ENCODE assay signal across 21 cellular contexts in genomic region chr2:62109554-62109953, GRCh38.
"Had no signal": no experiment of that assay in that cellular context is flagged by ENCODE, and none has a peak within 500 bp of the region (broad histone marks: within the 10 kb centered on the region; RNA-seq: fewer than 3 reads in every experiment).

No MANE protein-coding gene starts in this region.

- H3K9me3 ChIP-seq: left ventricle myocardium inferior, mucosa of descending colon, ovary, right atrium auricular region, suprapubic skin, thoracic aorta, tibial artery, vagina had no signal

- H3K36me3 ChIP-seq: left ventricle myocardium inferior, ovary, right atrium auricular region, suprapubic skin, thoracic aorta, tibial artery, vagina had no signal

- H3K4me3 ChIP-seq: left ventricle myocardium inferior, lung, mucosa of descending colon, ovary, right atrium auricular region, skin epidermis, suprapubic skin, thoracic aorta, tibial artery, vagina had no signal

- ATAC-seq: mucosa of descending colon; naive thymus-derived CD4-positive, alpha-beta T cell; natural killer cell treated with Interleukin-12 subunit alpha and Interleukin-12 subunit beta and Interleukin-15 and Interleukin-18, amount 100 ng/mL, for 72 hours; sciatic nerve had no signal

- H3K27me3 ChIP-seq: ovary, right atrium auricular region, suprapubic skin, tibial artery, vagina had no signal

- DNase-seq: islet precursor cell; left ventricle myocardium inferior; midbrain; mucosa of descending colon; naive thymus-derived CD4-positive, alpha-beta T cell; ovary; stimulated activated CD4-positive, alpha-beta T cell treated with anti-CD3 and anti-CD28 coated beads, Interleukin-12 subunit alpha, Interleukin-12 subunit beta, amount 100 ng/mL, for 4 hours; stimulated activated CD4-positive, alpha-beta T cell treated with anti-CD3 and anti-CD28 coated beads, Interleukin-15, amount 100 ng/mL, for 24 hours; stimulated activated CD4-positive, alpha-beta T cell treated with anti-CD3 and anti-CD28 coated beads, Interleukin-2, amount 100 ng/mL, for 24 hours; stimulated activated CD4-positive, alpha-beta T cell treated with anti-CD3 and anti-CD28 coated beads, Interleukin-4, amount 100 ng/mL, for 1 hour; stimulated activated naive CD4-positive, alpha-beta T cell; tibial artery; trophoblast cell had no signal

- H3K27ac ChIP-seq: left ventricle myocardium inferior, ovary, skin epidermis, suprapubic skin, thoracic aorta, tibial artery, vagina had no signal
